Comparison of ENCODE assay signal across 14 cellular contexts in the genomic region with DNA sequence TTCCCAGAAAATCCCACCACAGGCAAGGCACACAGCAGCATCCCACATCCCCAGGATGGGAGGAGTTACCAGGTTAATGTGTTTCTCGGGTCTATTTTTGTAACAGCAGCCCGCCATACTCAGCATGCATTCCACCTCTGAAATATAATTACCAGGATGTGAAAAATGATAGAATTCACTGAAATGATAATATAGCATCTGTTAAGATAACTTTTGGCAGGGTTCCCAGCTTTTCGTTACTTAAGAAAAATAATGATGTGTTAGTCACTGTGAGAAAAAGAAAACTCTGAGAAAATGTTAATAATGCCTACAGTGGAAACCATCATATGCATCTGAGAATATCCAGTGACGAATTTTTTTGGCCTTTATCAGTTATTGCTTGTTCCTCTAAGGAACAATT.
DNase-seq lines count a peak whose midpoint lies in the region; ATAC-seq, FAIRE-seq and TF ChIP-seq lines count a peak whose summit lies in the region.
"Had no signal": no experiment of that assay in that cellular context is flagged by ENCODE, and none has a peak within 500 bp of the region (broad histone marks: within the 10 kb centered on the region; RNA-seq: fewer than 3 reads in every experiment).

No MANE protein-coding gene starts in this region.

- no peaks in the 10 kb centered on the region for H4K20me1 ChIP-seq in astrocyte (ENCODE audit: insufficient read depth, low read length)
- peaks cover 10% of the 10 kb centered on the region; the same call in 1 of the 2 replicates for H4K20me1 ChIP-seq in Karpas-422 (ENCODE audit: insufficient read depth, low read depth, low read length)

- no peak for ATAC-seq in upper lobe of left lung (ENCODE audit: low FRiP score in 2 of 2)

- peak overlapping the region; percentile 33 for H3K4me2 ChIP-seq in astrocyte (ENCODE audit: low read length)
- no peak overlapping the region for H3K4me2 ChIP-seq in Karpas-422 (ENCODE audit: low read depth, low read length, poor library complexity, severe bottlenecking)

- TF ChIP-seq CTCF in AG04449 (IDR thresholded peaks at IDR 0.05; ENCODE audit: insufficient read depth, low read length, missing control alignments), result no peak
- TF ChIP-seq CTCF in astrocyte (IDR thresholded peaks at IDR 0.05; ENCODE audit: insufficient read depth, low read depth, low read length), result no peak
- TF ChIP-seq CTCF in upper lobe of left lung (IDR thresholded peaks at IDR 0.05), result no peak
- TF ChIP-seq CTCF in WERI-Rb-1 (IDR thresholded peaks at IDR 0.05; ENCODE audit: low read depth, low read length), result no peak

- no peak overlapping the region for H3K9ac ChIP-seq in astrocyte (ENCODE audit: low read length)
- no peak overlapping the region for H3K9ac ChIP-seq in Karpas-422 (ENCODE audit: low read length)
- H3K9ac ChIP-seq: parathyroid adenoma had no signal

- H3K36me3 ChIP-seq in astrocyte (ENCODE audit: insufficient read depth, low read length) (no peaks in the 10 kb centered on the region), upper lobe of left lung (no peaks in the 10 kb centered on the region), WERI-Rb-1 (no peaks in the 10 kb centered on the region), Karpas-422 (ENCODE audit: insufficient read depth, low read length) (no peaks in the 10 kb centered on the region)
- H3K36me3 ChIP-seq: tibial nerve had no signal

- 39 to 56% methylated on average over 4 of the region's 4 CpGs for WGBS in upper lobe of left lung, 2 donors

- H3K79me2 ChIP-seq in astrocyte (ENCODE audit: insufficient read depth, low read length) (no peaks in the 10 kb centered on the region), Karpas-422 (ENCODE audit: low read length) (no peaks in the 10 kb centered on the region)
- H3K79me2 ChIP-seq: parathyroid adenoma had no signal

- no peak overlapping the region for H3K27ac Mint-ChIP-seq in astrocyte (ENCODE audit: unreplicated experiment)
- H3K27ac Mint-ChIP-seq: immature natural killer cell had no signal

- H3K9me3 ChIP-seq in astrocyte (ENCODE audit: insufficient read depth, low read depth, low read length) (no peaks in the 10 kb centered on the region), upper lobe of left lung (no peaks in the 10 kb centered on the region), WERI-Rb-1 (ENCODE audit: severe bottlenecking) (no peaks in the 10 kb centered on the region), Karpas-422 (ENCODE audit: low read length) (no peaks in the 10 kb centered on the region)
- H3K9me3 ChIP-seq: tibial nerve had no signal

- no peak overlapping the region for H3K4me3 Mint-ChIP-seq in astrocyte (ENCODE audit: unreplicated experiment)
- H3K4me3 Mint-ChIP-seq: immature natural killer cell had no signal

- H3K9me2 ChIP-seq in Karpas-422 (replicated peaks; ENCODE audit: insufficient read depth, low read length), result no peaks in the 10 kb centered on the region

- no peak for TF ChIP-seq EP300 in upper lobe of left lung (IDR thresholded peaks at IDR 0.05)

- H3K27me3 Mint-ChIP-seq in astrocyte (ENCODE audit: low read depth, unreplicated experiment), result no peaks in the 10 kb centered on the region

- H2AFZ ChIP-seq in astrocyte (ENCODE audit: low read depth, low read length) (no peak overlapping the region), Karpas-422 (ENCODE audit: low read length) (no peak overlapping the region)
- H2AFZ ChIP-seq: parathyroid adenoma had no signal

- no peaks in the 10 kb centered on the region for H3K27me3 ChIP-seq in astrocyte (ENCODE audit: insufficient read depth, low read length)
- no peaks in the 10 kb centered on the region for H3K27me3 ChIP-seq in upper lobe of left lung
- no peaks in the 10 kb centered on the region for H3K27me3 ChIP-seq in WERI-Rb-1 (ENCODE audit: insufficient read depth, low read depth, severe bottlenecking)
- no peaks in the 10 kb centered on the region; the same call in 1 of the 2 replicates for H3K27me3 ChIP-seq in Karpas-422 (ENCODE audit: low read length)
- H3K27me3 ChIP-seq: tibial nerve had no signal

- no peaks in the 10 kb centered on the region for H3K4me1 ChIP-seq in astrocyte (ENCODE audit: insufficient read depth, low read length)
- H3K4me1 ChIP-seq in upper lobe of left lung, result no peaks in the 10 kb centered on the region
- no peaks in the 10 kb centered on the region for H3K4me1 ChIP-seq in Karpas-422 (ENCODE audit: low read length)
- H3K4me1 ChIP-seq: parathyroid adenoma, tibial nerve had no signal

- FAIRE-seq in astrocyte (lab: Jason Lieb, UNC), result peak; percentile 83

- POLR2A ChIA-PET in AG04449 (lab: Yijun Ruan, JAX), result no interaction called here

- H3K9me3 Mint-ChIP-seq in astrocyte (ENCODE audit: unreplicated experiment), result no peaks in the 10 kb centered on the region

- CTCF ChIA-PET in AG04449 (lab: Yijun Ruan, JAX), result no interaction called here

- H3K36me3 Mint-ChIP-seq in astrocyte (ENCODE audit: low read depth, unreplicated experiment), result no peaks in the 10 kb centered on the region
- H3K36me3 Mint-ChIP-seq: immature natural killer cell had no signal

- no peak for TF ChIP-seq POLR2A in upper lobe of left lung (IDR thresholded peaks at IDR 0.05)

- no peaks in the 10 kb centered on the region for H3K4me1 Mint-ChIP-seq in astrocyte (ENCODE audit: low read depth, unreplicated experiment)
- H3K4me1 Mint-ChIP-seq: immature natural killer cell had no signal

- H3K27ac ChIP-seq in astrocyte (ENCODE audit: low read depth, low read length) (peak overlapping the region; percentile 58), upper lobe of left lung (no peak overlapping the region), WERI-Rb-1 (no peak overlapping the region), Karpas-422 (ENCODE audit: low read length) (no peak overlapping the region)
- H3K27ac ChIP-seq: parathyroid adenoma, tibial nerve had no signal

- H3K4me3 ChIP-seq in AG04449 (ENCODE audit: low read depth, low read length) (no peak overlapping the region), astrocyte (ENCODE audit: insufficient read depth, low read depth, low read length) (no peak overlapping the region), upper lobe of left lung (no peak overlapping the region), WERI-Rb-1 (ENCODE audit: low read depth, low read length) (no peak overlapping the region), Karpas-422 (ENCODE audit: low read length) (no peak overlapping the region)
- H3K4me3 ChIP-seq: tibial nerve had no signal

- DNase-seq in AG04449 (ENCODE audit: low read depth, low spot score) (peak; percentile 4), NCI-H146 treated with DMSO at 0.1 percent for 48 hours (lab: John Stamatoyannopoulos, UW; ENCODE audit: unreplicated experiment) (peak; percentile 78), astrocyte (ENCODE audit: low read depth) (peak; percentile 93), iris pigment epithelial cell (ENCODE audit: low read depth) (peak; percentile 66), NCI-H526 (lab: John Stamatoyannopoulos, UW) (no peak), upper lobe of left lung (no peak), WERI-Rb-1 (no peak), Karpas-422 (no peak)
- DNase-seq: dermis blood vessel endothelial cell, DMS79, immature natural killer cell, NCI-H2029 treated with DMSO at 0.1 percent for 48 hours had no signal

Comparison
In these comparisons a context has a peak if more than half of its experiments do, and no peak if none do; other contexts are left out.
1. DNase-seq: peak in AG04449 (single experiment), NCI-H146 treated with DMSO at 0.1 percent for 48 hours (single experiment), astrocyte (single experiment) and iris pigment epithelial cell (single experiment); none in NCI-H526 (0 of 2), upper lobe of left lung (0 of 2), WERI-Rb-1 (single experiment) and Karpas-422 (single experiment).